ENCODE assay signal across 8 cellular contexts in genomic region chr10:90592903-90593302, GRCh38.
A peak's percentile ranks its signal among the peaks of the same experiment; 100 is the strongest.
DNase-seq lines count a peak whose midpoint lies in the region; ATAC-seq and TF ChIP-seq lines count a peak whose summit lies in the region.

No MANE protein-coding gene starts in this region.

- no peaks in the 10 kb centered on the region for H3K79me2 ChIP-seq in H9 (ENCODE audit: insufficient read depth, low read length)

- H3K27ac ChIP-seq in H9 (ENCODE audit: insufficient read length, low read depth, low read length) (no peak overlapping the region), lower lobe of right lung (no peak overlapping the region)

- H2BK20ac ChIP-seq in H9 (ENCODE audit: low read depth, low read length, poor library complexity, severe bottlenecking): no peak overlapping the region

- H4K8ac ChIP-seq in H9 (replicated peaks; ENCODE audit: insufficient read length, low read depth, low read length): no peak overlapping the region

- no CpG with 5 or more reads among the region's 2 CpGs for WGBS in H9 (ENCODE audit: extremely low coverage, insufficient read length, low lambda C conversion rate)

- H3K36me3 ChIP-seq in lower lobe of right lung: no peaks in the 10 kb centered on the region

- H3K27me3 ChIP-seq in H9 (ENCODE audit: insufficient read depth, low read length): no peaks in the 10 kb centered on the region
- H3K27me3 ChIP-seq in lower lobe of right lung (ENCODE audit: low read depth): no peaks in the 10 kb centered on the region

- H3K23ac ChIP-seq in H9 (ENCODE audit: insufficient read length, low read depth, low read length): no peak overlapping the region

- no peak overlapping the region for H2BK5ac ChIP-seq in H9 (ENCODE audit: insufficient read length, low read length)

- no peak overlapping the region for H2AK5ac ChIP-seq in H9 (ENCODE audit: insufficient read length, low read length)

- no peak overlapping the region for H3K4me3 Mint-ChIP-seq in H9

- H3K27ac Mint-ChIP-seq in H9: no peak overlapping the region

- in situ Hi-C loops in T47D (cut with HindIII; ENCODE audit: low pct_unique_long_range_greater_than_20kb, low sequenced_read_pairs): no loop called here

- no peak overlapping the region for H2BK12ac ChIP-seq in H9 (ENCODE audit: insufficient read length, low read depth, low read length)

- H4K91ac ChIP-seq in H9 (ENCODE audit: insufficient read length, low read depth, low read length): no peak overlapping the region

- H3K4ac ChIP-seq in H9 (ENCODE audit: low read depth, low read length): no peak overlapping the region

- peak; percentile 80 for TF ChIP-seq CTCF in H9 (conservative IDR thresholded peaks at IDR 0.05)
- TF ChIP-seq CTCF in lower lobe of right lung (IDR thresholded peaks at IDR 0.05): peak; percentile 37

- H2AFZ ChIP-seq in H9 (ENCODE audit: low read length): no peak overlapping the region

- no peaks in the 10 kb centered on the region for H3K4me1 ChIP-seq in H9 (ENCODE audit: insufficient read depth, low read length)
- no peaks in the 10 kb centered on the region for H3K4me1 ChIP-seq in lower lobe of right lung

- no peak overlapping the region for H3K4me3 ChIP-seq in lower lobe of right lung

- H3K36me3 Mint-ChIP-seq in H9 (ENCODE audit: insufficient read depth in 1 of 3, low read depth in 3 of 3): no peaks in the 10 kb centered on the region

- no peaks in the 10 kb centered on the region for H3K79me1 ChIP-seq in H9 (ENCODE audit: insufficient read depth, low read depth, low read length, poor library complexity, severe bottlenecking)

- no peaks in the 10 kb centered on the region for H4K20me1 ChIP-seq in H9 (ENCODE audit: control insufficient read depth, insufficient read depth, insufficient read length)

- peaks cover 17 to 20% of the 10 kb centered on the region in 2 experiments for H3K4me1 Mint-ChIP-seq in H9

- intact Hi-C loops in lower lobe of right lung (cut with DNase I): no loop called here

- ATAC-seq in lower lobe of right lung: peak; percentile 29 to 64

- no peak overlapping the region for H3T11ph ChIP-seq in H9 (ENCODE audit: low read length)

- no peak overlapping the region for H3K14ac ChIP-seq in H9 (ENCODE audit: insufficient read depth, low read length)

- H3K23me2 ChIP-seq in H9 (ENCODE audit: insufficient read length, low read depth, low read length, poor library complexity, severe bottlenecking): no peaks in the 10 kb centered on the region

- no peaks in the 10 kb centered on the region for H3K27me3 Mint-ChIP-seq in H9 (ENCODE audit: low read depth)

- H3K18ac ChIP-seq in H9 (ENCODE audit: insufficient read length, low read depth, low read length): no peak overlapping the region

- H3K9me3 Mint-ChIP-seq in H9: peaks cover 0 to 3% of the 10 kb centered on the region in 2 experiments; a peak in 1 of 5 replicates

- no peak overlapping the region for H2BK15ac ChIP-seq in H9 (ENCODE audit: low read depth, low read length)

- H4K5ac ChIP-seq in H9 (ENCODE audit: insufficient read length, low read depth, low read length): no peak overlapping the region

- no peak overlapping the region for H3K4me2 ChIP-seq in H9 (ENCODE audit: insufficient read depth, insufficient read length, low read length)

- no peak overlapping the region for H3K9ac ChIP-seq in H9 (ENCODE audit: extremely low read depth, insufficient read length, low read length)

- no peak overlapping the region for H2BK120ac ChIP-seq in H9 (ENCODE audit: low read depth, low read length, poor library complexity, severe bottlenecking)

- H3K56ac ChIP-seq in H9 (ENCODE audit: insufficient read length, low read depth, low read length): no peak overlapping the region

- no peaks in the 10 kb centered on the region for H3K9me3 ChIP-seq in H9 (ENCODE audit: control insufficient read depth, low read depth, low read length)
- no peaks in the 10 kb centered on the region for H3K9me3 ChIP-seq in lower lobe of right lung

- DNase-seq in DMS 273 (lab: John Stamatoyannopoulos, UW; ENCODE audit: unreplicated experiment) (peak; percentile 64), DMS 273 treated with DMSO at 0.1 percent for 48 hours (lab: John Stamatoyannopoulos, UW) (no peak), H9 (peak; percentile 73), NCI-H446 treated with DMSO at 0.1 percent for 48 hours (lab: John Stamatoyannopoulos, UW) (peak; percentile 23), T47D (ENCODE audit: low read depth in 1 of 2, low spot score in 1 of 2) (peak; percentile 17 to 28), lower lobe of right lung (no peak), GF-D8 (lab: John Stamatoyannopoulos, UW) (no peak), NCI-H2107 treated with DMSO at 0.1 percent for 48 hours (lab: John Stamatoyannopoulos, UW; ENCODE audit: unreplicated experiment) (no peak)

Comparison
In these comparisons a context has a peak if more than half of its experiments do, and no peak if none do; other contexts are left out.
1. DNase-seq: peak in DMS 273 (single experiment), H9 (single experiment), NCI-H446 treated with DMSO at 0.1 percent for 48 hours (single experiment) and T47D (2 of 2); none in DMS 273 treated with DMSO at 0.1 percent for 48 hours (single experiment), lower lobe of right lung (single experiment), GF-D8 (single experiment) and NCI-H2107 treated with DMSO at 0.1 percent for 48 hours (single experiment).